9 cellular contexts compared by ENCODE assay signal in the genomic region with DNA sequence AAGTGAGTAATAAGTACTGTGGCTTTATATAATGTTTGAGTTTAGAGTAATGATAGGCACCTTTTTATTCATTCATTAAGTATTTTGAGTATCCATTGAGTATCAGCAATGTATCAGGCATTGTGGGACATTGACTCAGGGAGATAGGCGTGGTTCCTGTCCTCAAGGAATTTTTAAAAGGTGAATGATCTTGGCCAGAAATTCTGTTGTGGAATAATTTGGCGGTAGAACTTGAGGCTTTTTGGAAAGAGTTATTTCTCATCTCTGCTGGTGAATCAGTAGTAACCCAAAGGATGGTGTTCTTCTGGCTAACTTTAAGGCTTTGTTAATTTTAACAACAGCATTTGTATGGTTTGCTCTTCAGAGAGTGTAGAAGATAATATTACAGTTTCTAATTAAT. TPM values are rescaled to one million over a fixed set of nuclear protein-coding genes. Genes with fewer than 3 reads are reported as not detected.
DNase-seq lines count a peak whose midpoint lies in the region; TF ChIP-seq lines count a peak whose summit lies in the region.
"Had no signal": no experiment of that assay in that cellular context is flagged by ENCODE, and none has a peak within 500 bp of the region (broad histone marks: within the 10 kb centered on the region; RNA-seq: fewer than 3 reads in every experiment).

No MANE protein-coding gene starts in this region.

- CTCF ChIA-PET in activated naive CD4-positive, alpha-beta T cell treated with anti-CD3 and anti-CD28 coated beads for 36 hours (lab: Charles Lee), result interaction anchor here (0.9 to 1.5 kb wide), 3 partner anchors 17 to 67 kb away, joined by 3 to 11 read pairs (median 7); no protein-coding TSS in a partner anchor

- H3K9me3 ChIP-seq in iPS-18a (ENCODE audit: control insufficient read depth, low read depth, low read length), result no peaks in the 10 kb centered on the region
- H3K9me3 ChIP-seq in tibial artery, result no peaks in the 10 kb centered on the region
- H3K9me3 ChIP-seq: SJCRH30 had no signal

- no peak for TF ChIP-seq CTCF in tibial artery (IDR thresholded peaks at IDR 0.05)

- H3K36me3 Mint-ChIP-seq in activated naive CD4-positive, alpha-beta T cell treated with anti-CD3 and anti-CD28 coated beads for 36 hours (ENCODE audit: low read depth), result peaks cover 14% of the 10 kb centered on the region
- H3K36me3 Mint-ChIP-seq in activated T-helper 1 cell treated with anti-CD3 and anti-CD28 coated beads, Interleukin-12 subunit alpha, Interleukin-12 subunit beta, Interleukin-2, Interleukin-4 antibody, amounts not matched to agents 30 ng/mL and 10 ng/mL and 1 ng/mL, durations not matched to agents 14 hours and 24 hours and 36 hours (ENCODE audit: low read depth), result peaks cover 16% of the 10 kb centered on the region

- intact Hi-C loops in activated naive CD4-positive, alpha-beta T cell treated with anti-CD3 and anti-CD28 coated beads for 36 hours (cut with micrococcal nuclease), result loop anchor here (2.0 to 5.0 kb wide), 5 partner anchors 109 to 675 kb away; partner anchors contain the start of genes CNBP, RAB43 and SEC61A1
- intact Hi-C loops in activated T-helper 1 cell treated with anti-CD3 and anti-CD28 coated beads, Interleukin-12 subunit alpha, Interleukin-12 subunit beta, Interleukin-2, Interleukin-4 antibody, amounts not matched to agents 30 ng/mL and 10 ng/mL and 1 ng/mL, durations not matched to agents 14 hours and 24 hours and 36 hours (cut with micrococcal nuclease), result loop anchor here (1.0 to 5.0 kb wide), 3 partner anchors 34 to 576 kb away; partner anchors contain the start of genes EEFSEC and RPN1
- intact Hi-C loops in tibial artery (cut with DNase I; ENCODE audit: low total_unique reads), result loop anchor here (5.0 to 10.0 kb wide), 2 partner anchors 46 to 147 kb away; partner anchors contain the start of gene ACAD9

- no peaks in the 10 kb centered on the region for H3K27me3 ChIP-seq in iPS-18a (ENCODE audit: control insufficient read depth, insufficient read depth, low read length)
- H3K27me3 ChIP-seq in tibial artery, result no peaks in the 10 kb centered on the region
- H3K27me3 ChIP-seq: SJCRH30 had no signal

- H3K4me3 ChIP-seq in iPS-18a (ENCODE audit: low read length) (peak overlapping the region; percentile 96), tibial artery (peak overlapping the region; percentile 93 to 99)

- no peaks in the 10 kb centered on the region for H3K27me3 Mint-ChIP-seq in activated naive CD4-positive, alpha-beta T cell treated with anti-CD3 and anti-CD28 coated beads for 36 hours (ENCODE audit: low read depth)
- H3K27me3 Mint-ChIP-seq in activated T-helper 1 cell treated with anti-CD3 and anti-CD28 coated beads, Interleukin-12 subunit alpha, Interleukin-12 subunit beta, Interleukin-2, Interleukin-4 antibody, amounts not matched to agents 30 ng/mL and 10 ng/mL and 1 ng/mL, durations not matched to agents 14 hours and 24 hours and 36 hours (ENCODE audit: insufficient read depth), result no peaks in the 10 kb centered on the region

- peaks cover 17% of the 10 kb centered on the region for H3K4me1 ChIP-seq in iPS-18a (ENCODE audit: control insufficient read depth, low read depth, low read length)
- H3K4me1 ChIP-seq in tibial artery, result peaks cover 0 to 67% (median 50%) of the 10 kb centered on the region in 4 donors

- no peak for DNase-seq in activated naive CD4-positive, alpha-beta T cell treated with anti-CD3 and anti-CD28 coated beads for 36 hours
- no peak for DNase-seq in activated naive CD4-positive, alpha-beta T cell treated with anti-CD3 and anti-CD28 coated beads, Interleukin-2, amount 50 U/mL, for 16 hours
- DNase-seq in activated T-helper 1 cell treated with anti-CD3 and anti-CD28 coated beads, Interleukin-12 subunit alpha, Interleukin-12 subunit beta, Interleukin-2, Interleukin-4 antibody, amounts not matched to agents 30 ng/mL and 10 ng/mL and 1 ng/mL, durations not matched to agents 14 hours and 24 hours and 36 hours (ENCODE audit: low spot score), result no peak
- DNase-seq in tibial artery (no peak), NOMO-1 (lab: John Stamatoyannopoulos, UW; ENCODE audit: unreplicated experiment in 2 of 2) (no peak)
- DNase-seq in stimulated activated CD4-positive, alpha-beta T cell treated with anti-CD3 and anti-CD28 coated beads, Interleukin-2, amount 100 ng/mL, for 48 hours, result no peak
- no peak for DNase-seq in activated CD8-positive, alpha-beta memory T cell treated with anti-CD3 and anti-CD28 coated beads, Interleukin-2, amount 50 U/mL, for 48 hours
- DNase-seq: SJCRH30 had no signal

- no peaks in the 10 kb centered on the region for H3K9me3 Mint-ChIP-seq in activated naive CD4-positive, alpha-beta T cell treated with anti-CD3 and anti-CD28 coated beads for 36 hours
- no peaks in the 10 kb centered on the region for H3K9me3 Mint-ChIP-seq in activated T-helper 1 cell treated with anti-CD3 and anti-CD28 coated beads, Interleukin-12 subunit alpha, Interleukin-12 subunit beta, Interleukin-2, Interleukin-4 antibody, amounts not matched to agents 30 ng/mL and 10 ng/mL and 1 ng/mL, durations not matched to agents 14 hours and 24 hours and 36 hours

- H3K4me1 Mint-ChIP-seq in activated naive CD4-positive, alpha-beta T cell treated with anti-CD3 and anti-CD28 coated beads for 36 hours (ENCODE audit: low read depth), result peaks cover 69% of the 10 kb centered on the region
- peaks cover 71% of the 10 kb centered on the region for H3K4me1 Mint-ChIP-seq in activated T-helper 1 cell treated with anti-CD3 and anti-CD28 coated beads, Interleukin-12 subunit alpha, Interleukin-12 subunit beta, Interleukin-2, Interleukin-4 antibody, amounts not matched to agents 30 ng/mL and 10 ng/mL and 1 ng/mL, durations not matched to agents 14 hours and 24 hours and 36 hours (ENCODE audit: low read depth)

- H3K36me3 ChIP-seq in iPS-18a (ENCODE audit: control insufficient read depth, low read depth, low read length) (no peaks in the 10 kb centered on the region), tibial artery (no peaks in the 10 kb centered on the region)
- H3K36me3 ChIP-seq: SJCRH30 had no signal

- H3K27ac ChIP-seq in iPS-18a (ENCODE audit: low read length) (no peak overlapping the region), tibial artery (peak overlapping the region in 1 of 2 donors; percentile 1)
- H3K27ac ChIP-seq: SJCRH30 had no signal

- H3K27ac Mint-ChIP-seq in activated naive CD4-positive, alpha-beta T cell treated with anti-CD3 and anti-CD28 coated beads for 36 hours, result no peak overlapping the region
- peak overlapping the region; percentile 10 for H3K27ac Mint-ChIP-seq in activated T-helper 1 cell treated with anti-CD3 and anti-CD28 coated beads, Interleukin-12 subunit alpha, Interleukin-12 subunit beta, Interleukin-2, Interleukin-4 antibody, amounts not matched to agents 30 ng/mL and 10 ng/mL and 1 ng/mL, durations not matched to agents 14 hours and 24 hours and 36 hours

- no peak overlapping the region for H3K9ac ChIP-seq in iPS-18a (ENCODE audit: low read length)

- peak overlapping the region; percentile 81 for H3K4me3 Mint-ChIP-seq in activated naive CD4-positive, alpha-beta T cell treated with anti-CD3 and anti-CD28 coated beads for 36 hours
- peak overlapping the region; percentile 99 for H3K4me3 Mint-ChIP-seq in activated T-helper 1 cell treated with anti-CD3 and anti-CD28 coated beads, Interleukin-12 subunit alpha, Interleukin-12 subunit beta, Interleukin-2, Interleukin-4 antibody, amounts not matched to agents 30 ng/mL and 10 ng/mL and 1 ng/mL, durations not matched to agents 14 hours and 24 hours and 36 hours

RNA-seq across cellular contexts. Expression of gene RAB7A, which starts 2.0 kb away (rescaled TPM):
- 100 to 1,000 TPM; 222 to 228 TPM for total RNA-seq in activated naive CD4-positive, alpha-beta T cell treated with anti-CD3 and anti-CD28 coated beads for 36 hours
- 318 and 329 TPM in 2 replicates for total RNA-seq in activated T-helper 1 cell treated with anti-CD3 and anti-CD28 coated beads, Interleukin-12 subunit alpha, Interleukin-12 subunit beta, Interleukin-2, Interleukin-4 antibody, amounts not matched to agents 30 ng/mL and 10 ng/mL and 1 ng/mL, durations not matched to agents 14 hours and 24 hours and 36 hours
